4 cellular contexts compared by ENCODE assay signal in the genomic region with DNA sequence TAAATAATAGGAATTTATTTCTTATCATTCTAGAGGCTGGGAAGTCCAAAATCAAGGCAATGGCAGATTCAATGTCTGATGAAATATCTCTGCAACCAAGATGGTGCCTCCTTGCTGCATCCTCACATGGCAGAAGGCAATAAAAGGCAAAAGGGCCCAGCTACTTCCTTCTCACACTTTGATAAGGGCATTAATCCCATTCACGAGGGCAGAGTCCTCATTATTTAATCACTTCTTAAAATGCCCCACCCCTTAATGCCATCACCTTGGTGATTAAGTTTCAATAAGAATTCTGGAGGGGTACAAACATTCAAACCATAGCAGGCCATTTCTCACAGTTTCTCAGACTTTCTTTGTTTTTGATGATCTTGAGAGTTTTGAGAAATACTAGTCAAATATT.
"Had no signal": no experiment of that assay in that cellular context is flagged by ENCODE, and none has a peak within 500 bp of the region (broad histone marks: within the 10 kb centered on the region; RNA-seq: fewer than 3 reads in every experiment).

No MANE protein-coding gene starts in this region.

- FAIRE-seq: K562 had no signal

- DNase-seq: IMR-90, KBM-7 had no signal

- H3K4me3 ChIP-seq: K562 had no signal

- ATAC-seq: K562 had no signal

- H3K27ac ChIP-seq: HL-60 had no signal
